In genomic region chr9:70533492-70533891, GRCh38 we compare ENCODE assay signal across 1 cellular context.
TF ChIP-seq lines count a peak whose summit lies in the region.

No MANE protein-coding gene starts in this region.

TF ChIP-seq in GM23338, 12 proteins besides CTCF, POLR2A, EP300 and RAD21 (continued from another document):
- TF ChIP-seq ZNF462 (CRISPR knock-in tag; IDR thresholded peaks at IDR 0.05) (no peak), NANOG (IDR thresholded peaks at IDR 0.05; ENCODE audit: borderline replicate concordance) (no peak)
